Comparison of ENCODE assay signal across 1 cellular context in genomic region chr2:105712981-105713596, GRCh38.
A peak's percentile ranks its signal among the peaks of the same experiment; 100 is the strongest.
TF ChIP-seq lines count a peak whose summit lies in the region.

No MANE protein-coding gene starts in this region.

TF ChIP-seq in K562, 482 proteins besides CTCF, POLR2A, EP300 and RAD21 (continued from another document):
- TF ChIP-seq, protein P1, sequence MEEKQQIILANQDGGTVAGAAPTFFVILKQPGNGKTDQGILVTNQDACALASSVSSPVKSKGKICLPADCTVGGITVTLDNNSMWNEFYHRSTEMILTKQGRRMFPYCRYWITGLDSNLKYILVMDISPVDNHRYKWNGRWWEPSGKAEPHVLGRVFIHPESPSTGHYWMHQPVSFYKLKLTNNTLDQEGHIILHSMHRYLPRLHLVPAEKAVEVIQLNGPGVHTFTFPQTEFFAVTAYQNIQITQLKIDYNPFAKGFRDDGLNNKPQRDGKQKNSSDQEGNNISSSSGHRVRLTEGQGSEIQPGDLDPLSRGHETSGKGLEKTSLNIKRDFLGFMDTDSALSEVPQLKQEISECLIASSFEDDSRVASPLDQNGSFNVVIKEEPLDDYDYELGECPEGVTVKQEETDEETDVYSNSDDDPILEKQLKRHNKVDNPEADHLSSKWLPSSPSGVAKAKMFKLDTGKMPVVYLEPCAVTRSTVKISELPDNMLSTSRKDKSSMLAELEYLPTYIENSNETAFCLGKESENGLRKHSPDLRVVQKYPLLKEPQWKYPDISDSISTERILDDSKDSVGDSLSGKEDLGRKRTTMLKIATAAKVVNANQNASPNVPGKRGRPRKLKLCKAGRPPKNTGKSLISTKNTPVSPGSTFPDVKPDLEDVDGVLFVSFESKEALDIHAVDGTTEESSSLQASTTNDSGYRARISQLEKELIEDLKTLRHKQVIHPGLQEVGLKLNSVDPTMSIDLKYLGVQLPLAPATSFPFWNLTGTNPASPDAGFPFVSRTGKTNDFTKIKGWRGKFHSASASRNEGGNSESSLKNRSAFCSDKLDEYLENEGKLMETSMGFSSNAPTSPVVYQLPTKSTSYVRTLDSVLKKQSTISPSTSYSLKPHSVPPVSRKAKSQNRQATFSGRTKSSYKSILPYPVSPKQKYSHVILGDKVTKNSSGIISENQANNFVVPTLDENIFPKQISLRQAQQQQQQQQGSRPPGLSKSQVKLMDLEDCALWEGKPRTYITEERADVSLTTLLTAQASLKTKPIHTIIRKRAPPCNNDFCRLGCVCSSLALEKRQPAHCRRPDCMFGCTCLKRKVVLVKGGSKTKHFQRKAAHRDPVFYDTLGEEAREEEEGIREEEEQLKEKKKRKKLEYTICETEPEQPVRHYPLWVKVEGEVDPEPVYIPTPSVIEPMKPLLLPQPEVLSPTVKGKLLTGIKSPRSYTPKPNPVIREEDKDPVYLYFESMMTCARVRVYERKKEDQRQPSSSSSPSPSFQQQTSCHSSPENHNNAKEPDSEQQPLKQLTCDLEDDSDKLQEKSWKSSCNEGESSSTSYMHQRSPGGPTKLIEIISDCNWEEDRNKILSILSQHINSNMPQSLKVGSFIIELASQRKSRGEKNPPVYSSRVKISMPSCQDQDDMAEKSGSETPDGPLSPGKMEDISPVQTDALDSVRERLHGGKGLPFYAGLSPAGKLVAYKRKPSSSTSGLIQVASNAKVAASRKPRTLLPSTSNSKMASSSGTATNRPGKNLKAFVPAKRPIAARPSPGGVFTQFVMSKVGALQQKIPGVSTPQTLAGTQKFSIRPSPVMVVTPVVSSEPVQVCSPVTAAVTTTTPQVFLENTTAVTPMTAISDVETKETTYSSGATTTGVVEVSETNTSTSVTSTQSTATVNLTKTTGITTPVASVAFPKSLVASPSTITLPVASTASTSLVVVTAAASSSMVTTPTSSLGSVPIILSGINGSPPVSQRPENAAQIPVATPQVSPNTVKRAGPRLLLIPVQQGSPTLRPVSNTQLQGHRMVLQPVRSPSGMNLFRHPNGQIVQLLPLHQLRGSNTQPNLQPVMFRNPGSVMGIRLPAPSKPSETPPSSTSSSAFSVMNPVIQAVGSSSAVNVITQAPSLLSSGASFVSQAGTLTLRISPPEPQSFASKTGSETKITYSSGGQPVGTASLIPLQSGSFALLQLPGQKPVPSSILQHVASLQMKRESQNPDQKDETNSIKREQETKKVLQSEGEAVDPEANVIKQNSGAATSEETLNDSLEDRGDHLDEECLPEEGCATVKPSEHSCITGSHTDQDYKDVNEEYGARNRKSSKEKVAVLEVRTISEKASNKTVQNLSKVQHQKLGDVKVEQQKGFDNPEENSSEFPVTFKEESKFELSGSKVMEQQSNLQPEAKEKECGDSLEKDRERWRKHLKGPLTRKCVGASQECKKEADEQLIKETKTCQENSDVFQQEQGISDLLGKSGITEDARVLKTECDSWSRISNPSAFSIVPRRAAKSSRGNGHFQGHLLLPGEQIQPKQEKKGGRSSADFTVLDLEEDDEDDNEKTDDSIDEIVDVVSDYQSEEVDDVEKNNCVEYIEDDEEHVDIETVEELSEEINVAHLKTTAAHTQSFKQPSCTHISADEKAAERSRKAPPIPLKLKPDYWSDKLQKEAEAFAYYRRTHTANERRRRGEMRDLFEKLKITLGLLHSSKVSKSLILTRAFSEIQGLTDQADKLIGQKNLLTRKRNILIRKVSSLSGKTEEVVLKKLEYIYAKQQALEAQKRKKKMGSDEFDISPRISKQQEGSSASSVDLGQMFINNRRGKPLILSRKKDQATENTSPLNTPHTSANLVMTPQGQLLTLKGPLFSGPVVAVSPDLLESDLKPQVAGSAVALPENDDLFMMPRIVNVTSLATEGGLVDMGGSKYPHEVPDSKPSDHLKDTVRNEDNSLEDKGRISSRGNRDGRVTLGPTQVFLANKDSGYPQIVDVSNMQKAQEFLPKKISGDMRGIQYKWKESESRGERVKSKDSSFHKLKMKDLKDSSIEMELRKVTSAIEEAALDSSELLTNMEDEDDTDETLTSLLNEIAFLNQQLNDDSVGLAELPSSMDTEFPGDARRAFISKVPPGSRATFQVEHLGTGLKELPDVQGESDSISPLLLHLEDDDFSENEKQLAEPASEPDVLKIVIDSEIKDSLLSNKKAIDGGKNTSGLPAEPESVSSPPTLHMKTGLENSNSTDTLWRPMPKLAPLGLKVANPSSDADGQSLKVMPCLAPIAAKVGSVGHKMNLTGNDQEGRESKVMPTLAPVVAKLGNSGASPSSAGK (IDR thresholded peaks at IDR 0.05), result peak; percentile 34; the same call in 1 of the 2 replicates
- TF ChIP-seq ARID1B (IDR thresholded peaks at IDR 0.05) (0 out of 2 replicates have a peak, but pooled peaks have one; percentile 9), MNT (conservative IDR thresholded peaks at IDR 0.05) (0 out of 4 replicates have a peak, but pooled peaks of 1 of the 2 experiments have one; percentile 30), NRF1 (conservative IDR thresholded peaks at IDR 0.05 in 1 of 2, IDR thresholded peaks at IDR 0.05 in 1 of 2) (peak; percentile 10 to 16; a peak in 1 of 4 replicates), C11orf30 (IDR thresholded peaks at IDR 0.05; ENCODE audit: low read depth) (peak; percentile 89), BACH1 (tag; IDR thresholded peaks at IDR 0.05) (peak; percentile 45; the same call in 1 of the 2 replicates), BCOR (IDR thresholded peaks at IDR 0.05) (no peak), ZFP36 (IDR thresholded peaks at IDR 0.05; ENCODE audit: low read depth, low read length, partially characterized antibody) (peak; percentile 3), SMAD1 (IDR thresholded peaks at IDR 0.05; ENCODE audit: low read depth, low read length, partially characterized antibody) (no peak), MAFK (IDR thresholded peaks at IDR 0.05; ENCODE audit: low read length) (peak; percentile 76), MAFG (tag; conservative IDR thresholded peaks at IDR 0.05) (peak; percentile 87), ZNF316 (IDR thresholded peaks at IDR 0.05) (peak; percentile 90)
- TF ChIP-seq, protein P2, sequence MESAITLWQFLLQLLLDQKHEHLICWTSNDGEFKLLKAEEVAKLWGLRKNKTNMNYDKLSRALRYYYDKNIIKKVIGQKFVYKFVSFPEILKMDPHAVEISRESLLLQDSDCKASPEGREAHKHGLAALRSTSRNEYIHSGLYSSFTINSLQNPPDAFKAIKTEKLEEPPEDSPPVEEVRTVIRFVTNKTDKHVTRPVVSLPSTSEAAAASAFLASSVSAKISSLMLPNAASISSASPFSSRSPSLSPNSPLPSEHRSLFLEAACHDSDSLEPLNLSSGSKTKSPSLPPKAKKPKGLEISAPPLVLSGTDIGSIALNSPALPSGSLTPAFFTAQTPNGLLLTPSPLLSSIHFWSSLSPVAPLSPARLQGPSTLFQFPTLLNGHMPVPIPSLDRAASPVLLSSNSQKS (CRISPR knock-in tag; IDR thresholded peaks at IDR 0.05), result no peak
